ENCODE assay signal across 8 cellular contexts in the genomic region with DNA sequence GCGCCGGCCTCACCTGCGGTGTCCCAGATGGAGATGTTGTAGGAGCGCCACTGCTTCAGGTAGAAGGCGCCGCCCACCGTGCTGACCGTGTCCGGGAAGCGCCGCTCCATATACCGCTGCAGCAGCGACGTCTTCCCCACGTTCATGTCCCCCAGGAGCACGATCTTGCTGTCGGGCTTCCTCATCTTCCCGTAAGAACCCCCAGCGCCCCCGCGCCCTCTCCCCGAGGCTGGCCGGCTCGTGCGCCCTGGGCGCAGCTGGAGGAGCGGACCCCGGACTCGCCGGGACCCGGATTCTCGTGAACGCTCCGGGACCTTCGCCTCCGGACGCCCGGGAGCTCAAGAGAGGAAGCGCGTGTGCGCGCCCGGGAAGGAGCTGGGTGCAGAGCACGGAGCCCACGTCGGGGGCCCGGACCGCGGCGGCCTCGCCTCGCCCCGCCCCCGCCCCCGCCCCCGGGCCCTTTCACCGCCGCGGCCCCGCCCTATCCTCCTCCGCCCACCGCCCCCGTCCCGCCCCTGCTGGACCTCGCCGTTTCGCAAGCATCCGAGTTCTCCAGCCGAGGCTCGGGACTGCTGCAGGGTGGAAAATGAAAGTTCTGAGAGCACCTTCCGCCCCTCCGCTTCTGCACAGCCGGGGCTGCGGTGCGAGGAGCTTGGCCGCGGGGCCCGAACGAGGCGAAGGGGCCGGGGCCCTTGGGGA. TPM values are rescaled to one million over a fixed set of nuclear protein-coding genes. Genes with fewer than 3 reads are reported as not detected.
DNase-seq lines count a peak whose midpoint lies in the region; ATAC-seq and TF ChIP-seq lines count a peak whose summit lies in the region.

A gene with protein sequence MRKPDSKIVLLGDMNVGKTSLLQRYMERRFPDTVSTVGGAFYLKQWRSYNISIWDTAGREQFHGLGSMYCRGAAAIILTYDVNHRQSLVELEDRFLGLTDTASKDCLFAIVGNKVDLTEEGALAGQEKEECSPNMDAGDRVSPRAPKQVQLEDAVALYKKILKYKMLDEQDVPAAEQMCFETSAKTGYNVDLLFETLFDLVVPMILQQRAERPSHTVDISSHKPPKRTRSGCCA (minus strand): TSS at position 388 of the 699 bp plus-strand sequence. CDS start 203 bp downstream, at position 185.

- ATAC-seq in GM19324 (IDR thresholded peaks at IDR 0.05; ENCODE audit: low FRiP score, unreplicated experiment), result peak; percentile 74
- peak; percentile 57 for ATAC-seq in HG03439 (IDR thresholded peaks at IDR 0.05; ENCODE audit: unreplicated experiment)
- peak; percentile 85 for ATAC-seq in Panc1
- ATAC-seq in natural killer cell treated with Interleukin-12 subunit alpha and Interleukin-12 subunit beta and Interleukin-15 and Interleukin-18, amount 100 ng/mL, for 72 hours, result peak; percentile 85 to 91

- H3K27ac ChIP-seq in Panc1 (ENCODE audit: low read length) (peak within 1 kb of the TSS; percentile 77), fibroblast of lung (ENCODE audit: insufficient read depth, low read length) (peak within 1 kb of the TSS; percentile 47)

- DNase-seq in CD1c-positive myeloid dendritic cell (ENCODE audit: extremely low spot score), result peak; percentile 85
- DNase-seq in Panc1 (ENCODE audit: low read depth, low spot score), result no peak
- DNase-seq in activated T-helper 1 cell treated with anti-CD3 and anti-CD28 coated beads, Interleukin-12 subunit alpha, Interleukin-12 subunit beta, Interleukin-2, Interleukin-4 antibody, amounts not matched to agents 30 ng/mL and 10 ng/mL and 1 ng/mL, durations not matched to agents 14 hours and 24 hours and 36 hours (ENCODE audit: low spot score), result peak; percentile 62
- DNase-seq in fibroblast of lung (ENCODE audit: low read depth in 2 of 2), result peak; percentile 75 to 86
- DNase-seq in natural killer cell treated with Interleukin-12 subunit alpha and Interleukin-12 subunit beta and Interleukin-15 and Interleukin-18, amount 100 ng/mL, for 72 hours (ENCODE audit: low spot score), result peak; percentile 81
- peak; percentile 48 for DNase-seq in stimulated activated naive CD4-positive, alpha-beta T cell treated with Interleukin-2 at 50 U/mL for 16 hours (lab: John Stamatoyannopoulos, UW)

- TF ChIP-seq CTCF in Panc1 (IDR thresholded peaks at IDR 0.05), result no peak
- TF ChIP-seq CTCF in fibroblast of lung (conservative IDR thresholded peaks at IDR 0.05 in 1 of 2, IDR thresholded peaks at IDR 0.05 in 1 of 2; ENCODE audit: low read depth in 1 of 2, low read length in 2 of 2), result no peak

- peak within 1 kb of the TSS; percentile 93 for H3K27ac Mint-ChIP-seq in activated T-helper 1 cell treated with anti-CD3 and anti-CD28 coated beads, Interleukin-12 subunit alpha, Interleukin-12 subunit beta, Interleukin-2, Interleukin-4 antibody, amounts not matched to agents 30 ng/mL and 10 ng/mL and 1 ng/mL, durations not matched to agents 14 hours and 24 hours and 36 hours
- H3K27ac Mint-ChIP-seq in natural killer cell treated with Interleukin-12 subunit alpha and Interleukin-12 subunit beta and Interleukin-15 and Interleukin-18, amount 100 ng/mL, for 72 hours, result peak within 1 kb of the TSS in 1 of 2 donors; percentile 36

- H3K36me3 ChIP-seq in Panc1 (ENCODE audit: control insufficient read depth, insufficient read depth, low read length), result no peaks in the 10 kb centered on the region; the same call in 1 of the 2 replicates
- H3K36me3 ChIP-seq in fibroblast of lung (ENCODE audit: control insufficient read depth, insufficient read depth, low read length), result no peaks in the 10 kb centered on the region

- CTCF ChIA-PET in Panc1 (lab: Charles Lee), result no interaction called here

- peak within 1 kb of the TSS; percentile 80 for H2AFZ ChIP-seq in fibroblast of lung (ENCODE audit: low read length)

- H3K4me3 ChIP-seq in Panc1 (ENCODE audit: low read depth in 2 of 2, low read length in 2 of 2), result peak within 1 kb of the TSS; percentile 66 to 69
- H3K4me3 ChIP-seq in fibroblast of lung (replicated peaks in 1 of 4; ENCODE audit: control extremely low read depth in 1 of 4, insufficient read depth in 1 of 4, low read depth in 3 of 4, low read length in 4 of 4), result peak within 1 kb of the TSS; percentile 79 to 93 (median 90)

- no peaks in the 10 kb centered on the region for H3K79me2 ChIP-seq in fibroblast of lung (ENCODE audit: control insufficient read depth, insufficient read depth, low read length)

- H3K27me3 ChIP-seq in Panc1 (ENCODE audit: control insufficient read depth, insufficient read depth, low read length) (no peaks in the 10 kb centered on the region), fibroblast of lung (ENCODE audit: control insufficient read depth, insufficient read depth, low read length) (no peaks in the 10 kb centered on the region)

- H4K20me1 ChIP-seq in fibroblast of lung (ENCODE audit: control insufficient read depth, extremely low read depth, insufficient read depth, low read length), result no peaks in the 10 kb centered on the region

- BruUV-seq in Panc1 (replicated peaks; lab: Mats Ljungman, UMichigan), result no TSS peak

- in situ Hi-C loops in Panc1 (cut with HindIII; ENCODE audit: low pct_unique_long_range_greater_than_20kb, low sequenced_read_pairs), result no loop called here

- intact Hi-C loops in Panc1 (cut with micrococcal nuclease; ENCODE audit: unreplicated experiment), result no loop called here
- intact Hi-C loops in activated T-helper 1 cell treated with anti-CD3 and anti-CD28 coated beads, Interleukin-12 subunit alpha, Interleukin-12 subunit beta, Interleukin-2, Interleukin-4 antibody, amounts not matched to agents 30 ng/mL and 10 ng/mL and 1 ng/mL, durations not matched to agents 14 hours and 24 hours and 36 hours (cut with micrococcal nuclease), result loop anchor here (1.0 to 5.0 kb wide), 5 partner anchors 12 to 775 kb away; partner anchors contain the start of genes ING1 and IRS2

- H3K4me1 ChIP-seq in Panc1 (ENCODE audit: control insufficient read depth, insufficient read depth, low read length) (peaks cover 5% of the 10 kb centered on the region), fibroblast of lung (ENCODE audit: control insufficient read depth, extremely low read depth, insufficient read depth, low read length) (peaks cover 7% of the 10 kb centered on the region)

- H3K36me3 Mint-ChIP-seq in activated T-helper 1 cell treated with anti-CD3 and anti-CD28 coated beads, Interleukin-12 subunit alpha, Interleukin-12 subunit beta, Interleukin-2, Interleukin-4 antibody, amounts not matched to agents 30 ng/mL and 10 ng/mL and 1 ng/mL, durations not matched to agents 14 hours and 24 hours and 36 hours (ENCODE audit: low read depth), result peaks cover 11% of the 10 kb centered on the region
- H3K36me3 Mint-ChIP-seq in natural killer cell treated with Interleukin-12 subunit alpha and Interleukin-12 subunit beta and Interleukin-15 and Interleukin-18, amount 100 ng/mL, for 72 hours, result no peaks in the 10 kb centered on the region

- peaks cover 41% of the 10 kb centered on the region for H3K4me1 Mint-ChIP-seq in activated T-helper 1 cell treated with anti-CD3 and anti-CD28 coated beads, Interleukin-12 subunit alpha, Interleukin-12 subunit beta, Interleukin-2, Interleukin-4 antibody, amounts not matched to agents 30 ng/mL and 10 ng/mL and 1 ng/mL, durations not matched to agents 14 hours and 24 hours and 36 hours (ENCODE audit: low read depth)
- peaks cover 7 to 12% of the 10 kb centered on the region in 2 donors for H3K4me1 Mint-ChIP-seq in natural killer cell treated with Interleukin-12 subunit alpha and Interleukin-12 subunit beta and Interleukin-15 and Interleukin-18, amount 100 ng/mL, for 72 hours (ENCODE audit: low read depth in 2 of 2)

- POLR2A ChIA-PET in Panc1 (lab: Charles Lee), result interaction anchor here (0.5 to 1.1 kb wide), 4 partner anchors 9 to 1405 kb away, joined by 3 to 6 read pairs (median 4); no protein-coding TSS in a partner anchor

- H3K4me3 Mint-ChIP-seq in activated T-helper 1 cell treated with anti-CD3 and anti-CD28 coated beads, Interleukin-12 subunit alpha, Interleukin-12 subunit beta, Interleukin-2, Interleukin-4 antibody, amounts not matched to agents 30 ng/mL and 10 ng/mL and 1 ng/mL, durations not matched to agents 14 hours and 24 hours and 36 hours, result peak within 1 kb of the TSS; percentile 97
- peak within 1 kb of the TSS; percentile 88 for H3K4me3 Mint-ChIP-seq in natural killer cell treated with Interleukin-12 subunit alpha and Interleukin-12 subunit beta and Interleukin-15 and Interleukin-18, amount 100 ng/mL, for 72 hours

- H3K27me3 Mint-ChIP-seq in activated T-helper 1 cell treated with anti-CD3 and anti-CD28 coated beads, Interleukin-12 subunit alpha, Interleukin-12 subunit beta, Interleukin-2, Interleukin-4 antibody, amounts not matched to agents 30 ng/mL and 10 ng/mL and 1 ng/mL, durations not matched to agents 14 hours and 24 hours and 36 hours (ENCODE audit: insufficient read depth), result peaks cover 31% of the 10 kb centered on the region
- peaks cover 24 to 40% of the 10 kb centered on the region in 2 donors for H3K27me3 Mint-ChIP-seq in natural killer cell treated with Interleukin-12 subunit alpha and Interleukin-12 subunit beta and Interleukin-15 and Interleukin-18, amount 100 ng/mL, for 72 hours

- H3K9me3 ChIP-seq in Panc1 (ENCODE audit: control insufficient read depth, insufficient read depth, low read depth, low read length) (no peaks in the 10 kb centered on the region), fibroblast of lung (ENCODE audit: control insufficient read depth, insufficient read depth, low read depth, low read length) (no peaks in the 10 kb centered on the region)

- H3K4me2 ChIP-seq in fibroblast of lung (ENCODE audit: extremely low read depth, insufficient read depth, low read length), result peak within 1 kb of the TSS; percentile 82

- H3K9me3 Mint-ChIP-seq in activated T-helper 1 cell treated with anti-CD3 and anti-CD28 coated beads, Interleukin-12 subunit alpha, Interleukin-12 subunit beta, Interleukin-2, Interleukin-4 antibody, amounts not matched to agents 30 ng/mL and 10 ng/mL and 1 ng/mL, durations not matched to agents 14 hours and 24 hours and 36 hours, result no peaks in the 10 kb centered on the region
- no peaks in the 10 kb centered on the region for H3K9me3 Mint-ChIP-seq in natural killer cell treated with Interleukin-12 subunit alpha and Interleukin-12 subunit beta and Interleukin-15 and Interleukin-18, amount 100 ng/mL, for 72 hours

- peak within 1 kb of the TSS; percentile 62 for H3K9ac ChIP-seq in fibroblast of lung (ENCODE audit: insufficient read depth, low read length)

RNA-seq across cellular contexts. Expression of the gene that starts here (rescaled TPM):
- total RNA-seq in Panc1 (2021; ENCODE audit: unreplicated experiment) (7.9 TPM), fibroblast of lung (3.5 and 5.6 TPM in 2 replicates)
- 7.8 TPM for polyA plus RNA-seq in Panc1 (2012; ENCODE audit: insufficient read length)
- 1.1 and 1.5 TPM in 2 replicates for total RNA-seq in activated T-helper 1 cell treated with anti-CD3 and anti-CD28 coated beads, Interleukin-12 subunit alpha, Interleukin-12 subunit beta, Interleukin-2, Interleukin-4 antibody, amounts not matched to agents 30 ng/mL and 10 ng/mL and 1 ng/mL, durations not matched to agents 14 hours and 24 hours and 36 hours
- 1.3 and 4.3 TPM in 2 replicates for polyA plus RNA-seq in fibroblast of lung
- 1.6 and 5.6 TPM in 2 replicates for polyA plus RNA-seq in fibroblast of lung (2012)
- polyA minus RNA-seq in fibroblast of lung (ENCODE audit: low replicate concordance), result 0.85 and 3.3 TPM in 2 replicates
- total RNA-seq in natural killer cell treated with Interleukin-12 subunit alpha and Interleukin-12 subunit beta and Interleukin-15 and Interleukin-18, amount 100 ng/mL, for 72 hours, result 1 to 10 TPM in 1 of 2 donors, under 1 TPM in 1; 0.47 to 3.1 TPM
